23 cellular contexts compared by ENCODE assay signal in the genomic region with DNA sequence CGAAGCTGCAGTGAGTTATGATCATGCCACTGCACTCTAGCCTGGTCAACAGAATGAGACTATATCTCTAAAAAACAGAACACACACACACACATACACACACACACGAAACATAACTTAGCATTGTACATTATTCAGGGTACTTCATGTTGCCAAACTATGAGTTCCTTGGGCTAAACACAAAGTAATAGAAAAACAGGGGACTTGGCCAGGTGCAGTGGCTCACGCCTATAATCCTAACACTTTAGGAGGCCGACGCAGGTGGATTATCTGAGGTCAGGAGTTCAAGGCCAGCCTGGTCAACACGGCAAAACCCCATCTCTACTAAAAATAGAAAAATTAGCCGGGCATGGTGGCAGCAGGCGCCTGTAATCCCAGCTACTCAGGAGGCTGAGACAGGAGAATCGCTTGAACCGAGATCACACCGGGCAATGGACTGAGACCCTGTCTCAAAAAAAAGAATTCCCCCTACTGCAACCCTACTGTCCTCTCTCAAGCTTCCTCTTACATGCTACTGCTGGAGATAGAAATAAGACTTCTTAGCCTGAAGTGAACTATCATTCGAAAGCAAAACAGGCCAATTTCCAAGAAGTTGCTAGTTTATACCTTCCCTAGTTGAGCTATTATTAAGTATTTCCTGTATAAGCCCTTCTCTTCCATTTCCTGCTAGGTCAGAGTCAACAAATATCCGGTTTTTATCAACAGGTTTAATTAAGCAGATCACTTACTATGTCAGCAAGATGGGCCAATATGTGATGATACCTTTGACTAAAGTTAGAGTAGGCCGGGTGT. TPM values are rescaled to one million over a fixed set of nuclear protein-coding genes. Genes with fewer than 3 reads are reported as not detected.
A peak's percentile ranks its signal among the peaks of the same experiment; 100 is the strongest.
DNase-seq lines count a peak whose midpoint lies in the region; ATAC-seq and TF ChIP-seq lines count a peak whose summit lies in the region.
"Had no signal": no experiment of that assay in that cellular context is flagged by ENCODE, and none has a peak within 500 bp of the region (broad histone marks: within the 10 kb centered on the region; RNA-seq: fewer than 3 reads in every experiment).

No MANE protein-coding gene starts in this region.

- H3K36me3 ChIP-seq in left ventricle myocardium inferior: peaks cover 63% of the 10 kb centered on the region

- no peaks in the 10 kb centered on the region for H3K9me3 ChIP-seq in left ventricle myocardium inferior (replicated peaks)
- H3K9me3 ChIP-seq: BLaER1 treated with 17β-estradiol and CSF1 and Interleukin-3, amounts not matched to agents 10 nM and 100 nM had no signal

- H3K9me3 Mint-ChIP-seq in T-helper 1 cell treated with Interleukin-12 subunit alpha and Interleukin-12 subunit beta and Interleukin-4 antibody, amounts not matched to agents 30 μg/mL and 1 μg/mL, for 36 hours: no peaks in the 10 kb centered on the region
- no peaks in the 10 kb centered on the region for H3K9me3 Mint-ChIP-seq in activated T-helper 1 cell treated with anti-CD3 and anti-CD28 coated beads, Interleukin-12 subunit alpha, Interleukin-12 subunit beta, Interleukin-2, Interleukin-4 antibody, amounts not matched to agents 30 ng/mL and 10 ng/mL and 1 ng/mL, durations not matched to agents 14 hours and 24 hours and 36 hours
- H3K9me3 Mint-ChIP-seq: CD4-positive, alpha-beta memory T cell; GM23338 had no signal

- H3K27me3 ChIP-seq in left ventricle myocardium inferior (ENCODE audit: low read depth): no peaks in the 10 kb centered on the region
- H3K27me3 ChIP-seq: BLaER1 treated with 17β-estradiol and CSF1 and Interleukin-3, amounts not matched to agents 10 nM and 100 nM had no signal

- H3K4me3 Mint-ChIP-seq in T-helper 1 cell treated with Interleukin-12 subunit alpha and Interleukin-12 subunit beta and Interleukin-4 antibody, amounts not matched to agents 30 μg/mL and 1 μg/mL, for 36 hours: no peak overlapping the region
- H3K4me3 Mint-ChIP-seq in activated T-helper 1 cell treated with anti-CD3 and anti-CD28 coated beads, Interleukin-12 subunit alpha, Interleukin-12 subunit beta, Interleukin-2, Interleukin-4 antibody, amounts not matched to agents 30 ng/mL and 10 ng/mL and 1 ng/mL, durations not matched to agents 14 hours and 24 hours and 36 hours: no peak overlapping the region
- H3K4me3 Mint-ChIP-seq: GM23338 had no signal

- peaks cover 40% of the 10 kb centered on the region for H3K36me3 Mint-ChIP-seq in T-helper 1 cell treated with Interleukin-12 subunit alpha and Interleukin-12 subunit beta and Interleukin-4 antibody, amounts not matched to agents 30 μg/mL and 1 μg/mL, for 36 hours (ENCODE audit: low read depth)
- H3K36me3 Mint-ChIP-seq in activated T-helper 1 cell treated with anti-CD3 and anti-CD28 coated beads, Interleukin-12 subunit alpha, Interleukin-12 subunit beta, Interleukin-2, Interleukin-4 antibody, amounts not matched to agents 30 ng/mL and 10 ng/mL and 1 ng/mL, durations not matched to agents 14 hours and 24 hours and 36 hours (ENCODE audit: low read depth): peaks cover 42% of the 10 kb centered on the region

- H3K4me1 Mint-ChIP-seq in T-helper 1 cell treated with Interleukin-12 subunit alpha and Interleukin-12 subunit beta and Interleukin-4 antibody, amounts not matched to agents 30 μg/mL and 1 μg/mL, for 36 hours (ENCODE audit: low read depth): peaks cover 30% of the 10 kb centered on the region
- H3K4me1 Mint-ChIP-seq in activated T-helper 1 cell treated with anti-CD3 and anti-CD28 coated beads, Interleukin-12 subunit alpha, Interleukin-12 subunit beta, Interleukin-2, Interleukin-4 antibody, amounts not matched to agents 30 ng/mL and 10 ng/mL and 1 ng/mL, durations not matched to agents 14 hours and 24 hours and 36 hours (ENCODE audit: low read depth): peaks cover 37% of the 10 kb centered on the region

- H3K27ac Mint-ChIP-seq in T-helper 1 cell treated with Interleukin-12 subunit alpha and Interleukin-12 subunit beta and Interleukin-4 antibody, amounts not matched to agents 30 μg/mL and 1 μg/mL, for 36 hours: peak overlapping the region; percentile 15
- H3K27ac Mint-ChIP-seq in activated T-helper 1 cell treated with anti-CD3 and anti-CD28 coated beads, Interleukin-12 subunit alpha, Interleukin-12 subunit beta, Interleukin-2, Interleukin-4 antibody, amounts not matched to agents 30 ng/mL and 10 ng/mL and 1 ng/mL, durations not matched to agents 14 hours and 24 hours and 36 hours: peak overlapping the region; percentile 7
- H3K27ac Mint-ChIP-seq: CD4-positive, alpha-beta memory T cell had no signal

- intact Hi-C loops in left ventricle myocardium inferior (cut with micrococcal nuclease) (no loop called here), left cardiac atrium (cut with DNase I) (no loop called here), posterior vena cava (cut with DNase I) (no loop called here)
- intact Hi-C loops in activated T-helper 1 cell treated with anti-CD3 and anti-CD28 coated beads, Interleukin-12 subunit alpha, Interleukin-12 subunit beta, Interleukin-2, Interleukin-4 antibody, amounts not matched to agents 30 ng/mL and 10 ng/mL and 1 ng/mL, durations not matched to agents 14 hours and 24 hours and 36 hours (cut with micrococcal nuclease): no loop called here

- no peak for ATAC-seq in left cardiac atrium
- ATAC-seq: GM23338, HCT116, PC-3 had no signal

- H3K4me1 ChIP-seq in left ventricle myocardium inferior: peaks cover 60% of the 10 kb centered on the region

- TF ChIP-seq CTCF in left ventricle myocardium inferior (IDR thresholded peaks at IDR 0.05; ENCODE audit: borderline replicate concordance): no peak

- peak overlapping the region; percentile 22 for H3K27ac ChIP-seq in left ventricle myocardium inferior (replicated peaks)
- H3K27ac ChIP-seq: 22Rv1; BLaER1 treated with 17β-estradiol and CSF1 and Interleukin-3, amounts not matched to agents 10 nM and 100 nM; KMS-11 had no signal

- H3K4me3 ChIP-seq in left ventricle myocardium inferior: no peak overlapping the region
- H3K4me3 ChIP-seq: BLaER1 treated with 17β-estradiol and CSF1 and Interleukin-3, amounts not matched to agents 10 nM and 100 nM; GM23338 had no signal

- no peak for DNase-seq in T-helper 1 cell
- no peak for DNase-seq in left ventricle myocardium inferior
- DNase-seq in left cardiac atrium: no peak
- no peak for DNase-seq in activated T-helper 1 cell treated with anti-CD3 and anti-CD28 coated beads, Interleukin-12 subunit alpha, Interleukin-12 subunit beta, Interleukin-2, Interleukin-4 antibody, amounts not matched to agents 30 ng/mL and 10 ng/mL and 1 ng/mL, durations not matched to agents 14 hours and 24 hours and 36 hours (ENCODE audit: low spot score)
- peak; percentile 12 for DNase-seq in posterior vena cava (ENCODE audit: low spot score)
- DNase-seq in activated CD4-positive, CD25-positive, alpha-beta regulatory T cell (lab: John Stamatoyannopoulos, UW): no peak
- no peak for DNase-seq in HT-29 (ENCODE audit: low spot score)
- DNase-seq: Calu3; CD4-positive, alpha-beta memory T cell; IMR-90; NCI-H1092 treated with DMSO at 0.1 percent for 48 hours; NCI-H146; NCI-H2029; NCI-H2171 treated with DMSO at 0.1 percent for 48 hours; NCI-H526; PC-3; SHP77 had no signal

- H3K27me3 Mint-ChIP-seq in T-helper 1 cell treated with Interleukin-12 subunit alpha and Interleukin-12 subunit beta and Interleukin-4 antibody, amounts not matched to agents 30 μg/mL and 1 μg/mL, for 36 hours (ENCODE audit: low read depth): no peaks in the 10 kb centered on the region
- H3K27me3 Mint-ChIP-seq in activated T-helper 1 cell treated with anti-CD3 and anti-CD28 coated beads, Interleukin-12 subunit alpha, Interleukin-12 subunit beta, Interleukin-2, Interleukin-4 antibody, amounts not matched to agents 30 ng/mL and 10 ng/mL and 1 ng/mL, durations not matched to agents 14 hours and 24 hours and 36 hours (ENCODE audit: insufficient read depth): no peaks in the 10 kb centered on the region
- H3K27me3 Mint-ChIP-seq: CD4-positive, alpha-beta memory T cell had no signal

RNA-seq across cellular contexts. Expression of a gene that starts 7.2 kb away (rescaled TPM):
- 41.2 TPM for total RNA-seq in left ventricle myocardium inferior
- 10 to 100 TPM; 39.4 to 57.5 TPM for total RNA-seq in left cardiac atrium
- 93.9 and 95.4 TPM in 2 replicates for total RNA-seq in activated T-helper 1 cell treated with anti-CD3 and anti-CD28 coated beads, Interleukin-12 subunit alpha, Interleukin-12 subunit beta, Interleukin-2, Interleukin-4 antibody, amounts not matched to agents 30 ng/mL and 10 ng/mL and 1 ng/mL, durations not matched to agents 14 hours and 24 hours and 36 hours
- total RNA-seq in posterior vena cava: 10 to 100 TPM; 37.5 to 38.2 TPM
- 38.9 and 50.0 TPM in 2 replicates for total RNA-seq in HT-29 (2014; rRNA removed; shearing (Covaris generic))

RNA-seq across cellular contexts. Expression of a gene that starts 11.2 kb away (rescaled TPM):
- total RNA-seq in left ventricle myocardium inferior (29.3 TPM), left cardiac atrium (10 to 100 TPM; 32.9 to 44.4 TPM), posterior vena cava (10 to 100 TPM; 40.3 to 41.4 TPM)
- 33.5 and 34.9 TPM in 2 replicates for total RNA-seq in activated T-helper 1 cell treated with anti-CD3 and anti-CD28 coated beads, Interleukin-12 subunit alpha, Interleukin-12 subunit beta, Interleukin-2, Interleukin-4 antibody, amounts not matched to agents 30 ng/mL and 10 ng/mL and 1 ng/mL, durations not matched to agents 14 hours and 24 hours and 36 hours
- 64.6 and 74.2 TPM in 2 replicates for total RNA-seq in HT-29 (2014; rRNA removed; shearing (Covaris generic))

RNA-seq across cellular contexts. Expression of a gene that starts 44.5 kb away (rescaled TPM):
- total RNA-seq in left ventricle myocardium inferior (18.3 TPM), left cardiac atrium (10 to 100 TPM; 16.1 to 17.5 TPM), posterior vena cava (10 to 100 TPM; 12.9 to 14.8 TPM)
- total RNA-seq in activated T-helper 1 cell treated with anti-CD3 and anti-CD28 coated beads, Interleukin-12 subunit alpha, Interleukin-12 subunit beta, Interleukin-2, Interleukin-4 antibody, amounts not matched to agents 30 ng/mL and 10 ng/mL and 1 ng/mL, durations not matched to agents 14 hours and 24 hours and 36 hours: 31.6 and 32.8 TPM in 2 replicates
- total RNA-seq in HT-29 (2014; rRNA removed; shearing (Covaris generic)): 78.2 and 83.1 TPM in 2 replicates

RNA-seq across cellular contexts. Expression of a gene that starts 54.9 kb away (rescaled TPM):
- total RNA-seq in left ventricle myocardium inferior: 0.11 TPM
- 1 to 10 TPM; 1.3 to 1.4 TPM for total RNA-seq in left cardiac atrium
- total RNA-seq in activated T-helper 1 cell treated with anti-CD3 and anti-CD28 coated beads, Interleukin-12 subunit alpha, Interleukin-12 subunit beta, Interleukin-2, Interleukin-4 antibody, amounts not matched to agents 30 ng/mL and 10 ng/mL and 1 ng/mL, durations not matched to agents 14 hours and 24 hours and 36 hours: 0.39 and 0.60 TPM in 2 replicates
- 1 to 10 TPM in 1 of 2 donors, under 1 TPM in 1; 0.86 to 1.2 TPM for total RNA-seq in posterior vena cava
- total RNA-seq in HT-29 (2014; rRNA removed; shearing (Covaris generic)): 2.7 and 4.2 TPM in 2 replicates
